8 cellular contexts compared by ENCODE assay signal in the genomic region with DNA sequence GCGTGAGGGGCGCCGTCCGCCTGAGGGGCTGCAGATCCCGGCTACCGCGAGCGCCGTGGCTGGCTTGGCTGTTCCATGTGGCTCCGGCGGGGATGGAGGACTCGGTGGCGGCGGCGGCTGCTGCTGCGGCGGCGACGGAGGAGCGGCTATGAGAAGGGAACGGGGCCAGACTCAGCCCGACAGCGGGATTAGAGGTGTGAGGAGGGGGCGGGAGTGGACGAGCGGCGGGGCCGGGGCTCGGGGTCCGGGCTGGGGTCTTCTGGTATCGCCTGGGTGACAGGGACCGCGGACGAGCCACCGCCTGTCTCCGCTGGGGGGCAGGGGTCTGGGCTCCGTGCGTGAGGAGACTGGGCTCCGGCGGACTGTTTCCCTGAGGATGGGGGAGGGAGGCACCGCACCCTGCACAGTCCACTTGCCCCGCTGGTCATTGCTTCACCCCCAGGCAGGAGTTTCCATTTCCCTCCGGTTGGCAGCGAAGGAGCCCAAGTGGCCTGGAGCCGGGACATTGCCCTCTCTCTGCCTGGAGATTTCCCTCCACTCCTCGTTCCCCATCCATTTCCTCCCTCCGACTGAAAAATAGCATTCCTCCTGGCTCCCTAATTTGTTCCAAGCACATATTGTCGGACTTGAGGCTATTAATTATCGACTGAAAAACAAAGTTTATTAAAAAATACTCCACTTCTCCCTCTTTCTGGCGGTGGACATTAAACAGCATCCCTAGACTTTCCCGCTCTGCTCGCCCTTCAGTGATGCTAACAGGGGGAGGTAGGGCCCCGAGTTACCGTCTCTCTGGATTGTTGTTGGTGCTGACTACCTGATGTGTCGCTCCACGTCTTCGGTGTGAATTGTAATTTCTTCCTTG. TPM values are rescaled to one million over a fixed set of nuclear protein-coding genes. Genes with fewer than 3 reads are reported as not detected.
DNase-seq lines count a peak whose midpoint lies in the region; ATAC-seq and FAIRE-seq lines count a peak whose summit lies in the region.

No MANE protein-coding gene starts in this region.

- H3K36me3 ChIP-seq in small intestine (ENCODE audit: control insufficient read depth in 2 of 2, insufficient read depth in 2 of 2, low read length in 2 of 2): no peaks in the 10 kb centered on the region

- no peak for FAIRE-seq in small intestine (lab: Jason Lieb, UNC)

- H3K4me1 ChIP-seq in small intestine (ENCODE audit: control insufficient read depth in 2 of 2, insufficient read depth in 1 of 2, low read depth in 1 of 2, low read length in 1 of 2): peaks cover 0 to 3% of the 10 kb centered on the region in 2 donors

- no peaks in the 10 kb centered on the region for H3K27me3 ChIP-seq in small intestine (ENCODE audit: control insufficient read depth in 2 of 2, insufficient read depth in 2 of 2, low read length in 2 of 2)

- H3K27ac ChIP-seq in small intestine (ENCODE audit: low read depth in 1 of 2, low read length in 1 of 2): peak overlapping the region; percentile 57 to 62

- peak; percentile 79 for DNase-seq in COLO668 (lab: John Stamatoyannopoulos, UW; ENCODE audit: unreplicated experiment)
- DNase-seq in Kasumi-1 (lab: John Stamatoyannopoulos, UW): peak; percentile 37 to 48
- DNase-seq in T1000 (lab: John Stamatoyannopoulos, UW): peak; percentile 71
- DNase-seq in cerebellar nuclear complex (lab: John Stamatoyannopoulos, UW): peak; percentile 4 to 5
- DNase-seq in islet precursor cell: peak; percentile 84
- peak; percentile 50 for DNase-seq in small intestine

- ATAC-seq in GM19438 (IDR thresholded peaks at IDR 0.05; ENCODE audit: low read depth, unreplicated experiment): peak; percentile 5
- ATAC-seq in GM19328 (IDR thresholded peaks at IDR 0.05; ENCODE audit: unreplicated experiment): no peak

- 2 to 3% (median 2%) methylated on average over 41 to 57 of the region's 57 CpGs for WGBS in small intestine, 3 donors

- H3K4me3 ChIP-seq in small intestine (ENCODE audit: low read depth in 1 of 2, low read length in 2 of 2): peak overlapping the region; percentile 85 to 92

- H3K9me3 ChIP-seq in small intestine (ENCODE audit: control insufficient read depth, low read depth): no peaks in the 10 kb centered on the region

RNA-seq across cellular contexts. Expression of a gene that starts 0.6 kb away (rescaled TPM):
- 10 to 100 TPM; 11.0 to 11.6 (median 11.4) TPM for polyA plus RNA-seq in small intestine

Comparison
In these comparisons a context has a peak if more than half of its experiments do, and no peak if none do; other contexts are left out.
1. DNase-seq: peak in every context shown above with its lines; median percentile 84 in islet precursor cell; 79 in COLO668; 71 in T1000; 50 in small intestine; 42 in Kasumi-1; 4 in cerebellar nuclear complex.